In genomic region chr15:81531141-81531592, GRCh38 we compare ENCODE assay signal across 13 cellular contexts.
DNase-seq lines count a peak whose midpoint lies in the region; ATAC-seq, FAIRE-seq and TF ChIP-seq lines count a peak whose summit lies in the region.
"Had no signal": no experiment of that assay in that cellular context is flagged by ENCODE, and none has a peak within 500 bp of the region (broad histone marks: within the 10 kb centered on the region; RNA-seq: fewer than 3 reads in every experiment).

No MANE protein-coding gene starts in this region.

- ATAC-seq in right cardiac atrium (peak; percentile 56 to 93), gastrocnemius medialis (no peak)
- ATAC-seq: Panc1 had no signal

- H3K4me1 ChIP-seq in right cardiac atrium (ENCODE audit: control insufficient read depth, insufficient read depth, low read length) (no peaks in the 10 kb centered on the region), gastrocnemius medialis (no peaks in the 10 kb centered on the region)

- TF ChIP-seq POLR2A in gastrocnemius medialis (IDR thresholded peaks at IDR 0.05): no peak

- H3K9me3 ChIP-seq in right cardiac atrium (ENCODE audit: control insufficient read depth, low read length) (no peaks in the 10 kb centered on the region), gastrocnemius medialis (no peaks in the 10 kb centered on the region)
- H3K9me3 ChIP-seq: tibial nerve had no signal

- H3K4me3 ChIP-seq in right cardiac atrium (ENCODE audit: low read length) (no peak overlapping the region), skeletal muscle cell (ENCODE audit: low read depth, low read length) (no peak overlapping the region), gastrocnemius medialis (no peak overlapping the region)
- H3K4me3 ChIP-seq: tibial nerve had no signal

- no peaks in the 10 kb centered on the region for H3K27me3 ChIP-seq in right cardiac atrium (ENCODE audit: control insufficient read depth, insufficient read depth)
- H3K27me3 ChIP-seq in gastrocnemius medialis: no peaks in the 10 kb centered on the region
- H3K27me3 ChIP-seq: tibial nerve had no signal

- DNase-seq in NCI-H1092 treated with DMSO at 0.1 percent for 48 hours (lab: John Stamatoyannopoulos, UW) (peak; percentile 22), NCI-H1092 (lab: John Stamatoyannopoulos, UW) (no peak), amniotic stem cell (lab: John Stamatoyannopoulos, UW) (peak; percentile 9), right cardiac atrium (peak; percentile 20 to 64 (median 48)), skeletal muscle cell (ENCODE audit: low read depth) (peak; percentile 9), gastrocnemius medialis (no peak), HTR-8/SVneo (ENCODE audit: insufficient read length, low spot score) (no peak)
- no peak for DNase-seq in activated naive CD4-positive, alpha-beta T cell (lab: John Stamatoyannopoulos, UW)
- DNase-seq: activated naive CD4-positive, alpha-beta T cell treated with anti-CD3 and anti-CD28 coated beads for 36 hours had no signal

- H3K27ac ChIP-seq in right cardiac atrium (ENCODE audit: low read length) (no peak overlapping the region), gastrocnemius medialis (no peak overlapping the region)
- H3K27ac ChIP-seq: tibial nerve had no signal

- H3K36me3 ChIP-seq in gastrocnemius medialis: no peaks in the 10 kb centered on the region
- H3K36me3 ChIP-seq: tibial nerve had no signal

- WGBS in right cardiac atrium: 30% methylated on average over 9 of the region's 9 CpGs

- intact Hi-C loops in right cardiac atrium (cut with DNase I) (no loop called here), gastrocnemius medialis (cut with DNase I; ENCODE audit: low total_unique reads) (no loop called here)

- TF ChIP-seq CTCF in gastrocnemius medialis (IDR thresholded peaks at IDR 0.05 in 4 of 5, conservative IDR thresholded peaks at IDR 0.05 in 1 of 5): no peak

- FAIRE-seq in HTR-8/SVneo (lab: Jason Lieb, UNC): no peak
- FAIRE-seq: colon, islet of Langerhans had no signal

- in situ Hi-C loops in gastrocnemius medialis (cut with MboI; ENCODE audit: low sequenced_read_pairs in 4 of 4): no loop called here

Comparison
In these comparisons a context has a peak if more than half of its experiments do, and no peak if none do; other contexts are left out.
1. DNase-seq: peak in NCI-H1092 treated with DMSO at 0.1 percent for 48 hours (single experiment), amniotic stem cell (single experiment), right cardiac atrium (3 of 3) and skeletal muscle cell (single experiment); none in NCI-H1092 (single experiment), gastrocnemius medialis (0 of 2), HTR-8/SVneo (single experiment) and activated naive CD4-positive, alpha-beta T cell (0 of 4).
2. ATAC-seq: peak in right cardiac atrium (2 of 2); none in gastrocnemius medialis (0 of 2).